Comparison of ENCODE assay signal across 11 cellular contexts in the genomic region with DNA sequence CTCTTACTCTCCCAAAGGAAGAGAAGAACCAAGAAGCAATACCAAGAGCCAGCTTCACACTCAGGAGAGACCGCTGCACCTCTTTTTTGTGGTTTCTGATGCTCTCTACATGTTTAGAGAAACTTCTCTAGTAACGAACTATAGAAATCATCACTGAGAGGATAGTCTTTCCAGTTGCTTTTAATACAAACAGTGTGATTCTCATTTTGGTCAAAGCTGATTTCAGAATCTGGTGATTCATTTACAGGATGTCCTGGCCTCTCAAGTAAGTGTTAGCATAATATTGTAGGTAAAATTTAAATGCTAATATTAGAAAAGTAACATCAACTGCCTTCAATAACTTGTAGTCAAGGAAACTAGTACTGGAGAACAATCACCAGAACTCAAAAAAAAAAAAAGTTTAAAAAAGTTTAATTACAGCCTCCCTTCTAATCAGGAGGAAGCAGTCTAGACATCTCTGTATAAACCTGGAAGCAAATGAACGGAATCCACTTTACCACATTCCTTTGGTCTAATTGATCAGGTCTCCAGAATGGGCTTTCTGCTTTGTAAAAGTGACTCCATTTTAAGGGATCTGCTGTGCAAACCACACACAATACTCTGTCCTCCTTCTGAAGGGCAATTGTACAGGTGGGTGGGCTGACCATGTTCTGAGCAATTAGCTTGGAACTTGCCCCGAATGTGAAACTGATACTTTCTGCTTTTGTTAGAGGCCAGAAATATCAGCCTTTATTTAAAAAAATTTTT. TPM values are rescaled to one million over a fixed set of nuclear protein-coding genes. Genes with fewer than 3 reads are reported as not detected.
DNase-seq lines count a peak whose midpoint lies in the region; ATAC-seq and TF ChIP-seq lines count a peak whose summit lies in the region.
"Had no signal": no experiment of that assay in that cellular context is flagged by ENCODE, and none has a peak within 500 bp of the region (broad histone marks: within the 10 kb centered on the region; RNA-seq: fewer than 3 reads in every experiment).

No MANE protein-coding gene starts in this region.

- H3K9me3 ChIP-seq in sigmoid colon, result no peaks in the 10 kb centered on the region

- H3K27me3 ChIP-seq in sigmoid colon, result no peaks in the 10 kb centered on the region

- in situ Hi-C loops in G401 (cut with HindIII; ENCODE audit: low sequenced_read_pairs), result no loop called here

- TF ChIP-seq CTCF in VCaP (conservative IDR thresholded peaks at IDR 0.05) (no peak), fibroblast of the aortic adventitia (IDR thresholded peaks at IDR 0.05; ENCODE audit: insufficient read depth, low read length) (no peak), sigmoid colon (IDR thresholded peaks at IDR 0.05) (no peak)

- TF ChIP-seq EP300 in sigmoid colon (IDR thresholded peaks at IDR 0.05), result no peak

- intact Hi-C loops in sigmoid colon (cut with DNase I), result loop anchor here (5.0 to 10.0 kb wide), 6 partner anchors 63 to 255 kb away; a partner anchor contains a TSS

- H3K27ac ChIP-seq in VCaP (peak overlapping the region; percentile 95), sigmoid colon (peak overlapping the region; percentile 83 to 87 (median 86))

- no peak for ATAC-seq in GM18868 (IDR thresholded peaks at IDR 0.05; ENCODE audit: unreplicated experiment)

- H3K36me3 ChIP-seq in sigmoid colon, result peaks cover 0 to 16% (median 3%) of the 10 kb centered on the region in 4 donors

- H3K4me3 ChIP-seq in fibroblast of the aortic adventitia (ENCODE audit: low read depth, low read length), result peak overlapping the region; percentile 48
- H3K4me3 ChIP-seq in sigmoid colon, result peak overlapping the region in 3 of 4 donors; percentile 64 to 81 (median 75)

- H3K4me1 ChIP-seq in sigmoid colon, result peaks cover 0 to 63% (median 58%) of the 10 kb centered on the region in 4 donors

- no peak for TF ChIP-seq POLR2A in sigmoid colon (IDR thresholded peaks at IDR 0.05)

- WGBS in sigmoid colon, 2 donors, result 66 to 70% methylated on average over 4 of the region's 4 CpGs

- DNase-seq in G401 (ENCODE audit: low spot score) (peak; percentile 12), fibroblast of the aortic adventitia (ENCODE audit: low read depth) (peak; percentile 21), sigmoid colon (no peak), activated T-cell treated with anti-CD3 and anti-CD28 coated beads for 4 hours (no peak), hypothalamus (lab: John Stamatoyannopoulos, UW) (no peak), SW480 (ENCODE audit: low spot score) (no peak)
- DNase-seq: activated T-cell treated with anti-CD3 and anti-CD28 coated beads, Interleukin-2, amount 50 U/mL, for 48 hours; GOT3; NK-92 treated with Interleukin-12 subunit alpha and Interleukin-12 subunit beta, amount 100 ng/mL, for 24 hours had no signal

RNA-seq across cellular contexts. Expression of a gene that starts 3.0 kb away (rescaled TPM):
- total RNA-seq in G401 (2014; rRNA removed; shearing (Covaris generic)), result 4.3 and 5.9 TPM in 2 replicates
- total RNA-seq in fibroblast of the aortic adventitia (ENCODE audit: low replicate concordance) (332 and 467 TPM in 2 replicates), sigmoid colon (100 to 1,000 TPM; 161 to 246 (median 185) TPM)
- 100 to 1,000 TPM in 1 of 3 donors, 10 to 100 TPM in 2; 16.9 to 103 (median 22.8) TPM for polyA plus RNA-seq in sigmoid colon

Comparison
In these comparisons a context has a peak if more than half of its experiments do, and no peak if none do; other contexts are left out.
1. DNase-seq: peak in G401 (single experiment) and fibroblast of the aortic adventitia (single experiment); none in sigmoid colon (single experiment), activated T-cell treated with anti-CD3 and anti-CD28 coated beads for 4 hours (single experiment), hypothalamus (0 of 51) and SW480 (single experiment).
2. RNA of a gene that starts 3.0 kb away (total RNA-seq): 332 to 467 TPM in fibroblast of the aortic adventitia and 161 to 246 TPM in sigmoid colon; 4.3 to 5.9 TPM in G401; every median in the first group is over 10 times any median in the second.